Comparison of ENCODE assay signal across 20 cellular contexts in genomic region chr6:41273699-41274098, GRCh38. TPM values are rescaled to one million over a fixed set of nuclear protein-coding genes. Genes with fewer than 3 reads are reported as not detected.
DNase-seq lines count a peak whose midpoint lies in the region.
"Had no signal": no experiment of that assay in that cellular context is flagged by ENCODE, and none has a peak within 500 bp of the region (broad histone marks: within the 10 kb centered on the region; RNA-seq: fewer than 3 reads in every experiment).

No MANE protein-coding gene starts in this region.

- H3K9me3 Mint-ChIP-seq in activated T-helper 1 cell treated with anti-CD3 and anti-CD28 coated beads, Interleukin-12 subunit alpha, Interleukin-12 subunit beta, Interleukin-2, Interleukin-4 antibody, amounts not matched to agents 30 ng/mL and 10 ng/mL and 1 ng/mL, durations not matched to agents 14 hours and 24 hours and 36 hours: no peaks in the 10 kb centered on the region
- H3K9me3 Mint-ChIP-seq: CD4-positive, alpha-beta T cell; IgD-negative memory B cell had no signal

- intact Hi-C loops in activated T-helper 1 cell treated with anti-CD3 and anti-CD28 coated beads, Interleukin-12 subunit alpha, Interleukin-12 subunit beta, Interleukin-2, Interleukin-4 antibody, amounts not matched to agents 30 ng/mL and 10 ng/mL and 1 ng/mL, durations not matched to agents 14 hours and 24 hours and 36 hours (cut with micrococcal nuclease): no loop called here

- no peak overlapping the region for H3K27ac Mint-ChIP-seq in activated T-helper 1 cell treated with anti-CD3 and anti-CD28 coated beads, Interleukin-12 subunit alpha, Interleukin-12 subunit beta, Interleukin-2, Interleukin-4 antibody, amounts not matched to agents 30 ng/mL and 10 ng/mL and 1 ng/mL, durations not matched to agents 14 hours and 24 hours and 36 hours
- H3K27ac Mint-ChIP-seq: CD4-positive, alpha-beta T cell had no signal

- no peaks in the 10 kb centered on the region for H3K9me3 ChIP-seq in BLaER1 treated with 17β-estradiol and CSF1 and Interleukin-3, amounts not matched to agents 10 nM and 100 nM (replicated peaks in 1 of 11)

- H3K9ac ChIP-seq in BLaER1 treated with 17β-estradiol and CSF1 and Interleukin-3, amounts not matched to agents 10 nM and 100 nM: peak overlapping the region in 1 of 11 experiments; percentile 35; a peak in 1 of 22 replicates

- peaks cover 1% of the 10 kb centered on the region for H3K36me3 Mint-ChIP-seq in activated T-helper 1 cell treated with anti-CD3 and anti-CD28 coated beads, Interleukin-12 subunit alpha, Interleukin-12 subunit beta, Interleukin-2, Interleukin-4 antibody, amounts not matched to agents 30 ng/mL and 10 ng/mL and 1 ng/mL, durations not matched to agents 14 hours and 24 hours and 36 hours (ENCODE audit: low read depth)
- H3K36me3 Mint-ChIP-seq: IgD-negative memory B cell had no signal

- peak overlapping the region in 6 of 11 experiments; percentile 23 to 89 (median 84); a peak in 9 of 22 replicates for H3K4me2 ChIP-seq in BLaER1 treated with 17β-estradiol and CSF1 and Interleukin-3, amounts not matched to agents 10 nM and 100 nM

- H3K27me3 Mint-ChIP-seq in activated T-helper 1 cell treated with anti-CD3 and anti-CD28 coated beads, Interleukin-12 subunit alpha, Interleukin-12 subunit beta, Interleukin-2, Interleukin-4 antibody, amounts not matched to agents 30 ng/mL and 10 ng/mL and 1 ng/mL, durations not matched to agents 14 hours and 24 hours and 36 hours (ENCODE audit: insufficient read depth): peaks cover 10% of the 10 kb centered on the region
- H3K27me3 Mint-ChIP-seq: CD4-positive, alpha-beta T cell; IgD-negative memory B cell had no signal

- H3K4me3 ChIP-seq in BLaER1 treated with 17β-estradiol and CSF1 and Interleukin-3, amounts not matched to agents 10 nM and 100 nM: no peak overlapping the region
- H3K4me3 ChIP-seq: SK-N-MC had no signal

- no peak overlapping the region for H3K4me3 Mint-ChIP-seq in activated T-helper 1 cell treated with anti-CD3 and anti-CD28 coated beads, Interleukin-12 subunit alpha, Interleukin-12 subunit beta, Interleukin-2, Interleukin-4 antibody, amounts not matched to agents 30 ng/mL and 10 ng/mL and 1 ng/mL, durations not matched to agents 14 hours and 24 hours and 36 hours
- H3K4me3 Mint-ChIP-seq: CD4-positive, alpha-beta T cell; IgD-negative memory B cell had no signal

- H3K27me3 ChIP-seq in BLaER1 treated with 17β-estradiol and CSF1 and Interleukin-3, amounts not matched to agents 10 nM and 100 nM: no peaks in the 10 kb centered on the region

- H3K4me1 Mint-ChIP-seq in activated T-helper 1 cell treated with anti-CD3 and anti-CD28 coated beads, Interleukin-12 subunit alpha, Interleukin-12 subunit beta, Interleukin-2, Interleukin-4 antibody, amounts not matched to agents 30 ng/mL and 10 ng/mL and 1 ng/mL, durations not matched to agents 14 hours and 24 hours and 36 hours (ENCODE audit: low read depth): peaks cover 11% of the 10 kb centered on the region

- H4K20me1 ChIP-seq in BLaER1 treated with 17β-estradiol and CSF1 and Interleukin-3, amounts not matched to agents 10 nM and 100 nM: no peaks in the 10 kb centered on the region; a peak in 1 of 22 replicates

- H3K27ac ChIP-seq in BLaER1 treated with 17β-estradiol and CSF1 and Interleukin-3, amounts not matched to agents 10 nM and 100 nM: peak overlapping the region in 4 of 11 experiments; percentile 37 to 73 (median 62); a peak in 8 of 22 replicates
- H3K27ac ChIP-seq: SK-N-MC had no signal

- peak; percentile 82 for DNase-seq in DMS79 treated with DMSO at 0.1 percent for 48 hours (lab: John Stamatoyannopoulos, UW)
- peak; percentile 46 for DNase-seq in NCI-H510A (lab: John Stamatoyannopoulos, UW)
- peak; percentile 39 for DNase-seq in iPS-NIHi7 (ENCODE audit: extremely low spot score)
- no peak for DNase-seq in amygdala (lab: John Stamatoyannopoulos, UW)
- DNase-seq in hepatic stellate cell (ENCODE audit: low spot score): no peak
- no peak for DNase-seq in activated T-helper 1 cell treated with anti-CD3 and anti-CD28 coated beads, Interleukin-12 subunit alpha, Interleukin-12 subunit beta, Interleukin-2, Interleukin-4 antibody, amounts not matched to agents 30 ng/mL and 10 ng/mL and 1 ng/mL, durations not matched to agents 14 hours and 24 hours and 36 hours (ENCODE audit: low spot score)
- DNase-seq: ACHN; CD4-positive, alpha-beta T cell; DMS53; Kasumi-1; MM.1S; NCI-H1092 treated with DMSO at 0.1 percent for 48 hours; NCI-H1694 treated with DMSO at 0.1 percent for 48 hours; NCI-H345; NCI-H69; Right ventricle myocardium superior had no signal

- peaks cover 11 to 97% (median 71%) of the 10 kb centered on the region in 10 experiments for H3K4me1 ChIP-seq in BLaER1 treated with 17β-estradiol and CSF1 and Interleukin-3, amounts not matched to agents 10 nM and 100 nM

- peaks cover 0 to 16% (median 0%) of the 10 kb centered on the region in 11 experiments; a peak in 4 of 22 replicates for H3K36me3 ChIP-seq in BLaER1 treated with 17β-estradiol and CSF1 and Interleukin-3, amounts not matched to agents 10 nM and 100 nM

RNA-seq across cellular contexts. Expression of gene TREM1, which starts 12.8 kb away (rescaled TPM):
- not detected in 2 replicates for total RNA-seq in activated T-helper 1 cell treated with anti-CD3 and anti-CD28 coated beads, Interleukin-12 subunit alpha, Interleukin-12 subunit beta, Interleukin-2, Interleukin-4 antibody, amounts not matched to agents 30 ng/mL and 10 ng/mL and 1 ng/mL, durations not matched to agents 14 hours and 24 hours and 36 hours
- total RNA-seq: G401 had no signal

RNA-seq across cellular contexts. Expression of gene TREML4, which starts 45.5 kb away (rescaled TPM):
- total RNA-seq in activated T-helper 1 cell treated with anti-CD3 and anti-CD28 coated beads, Interleukin-12 subunit alpha, Interleukin-12 subunit beta, Interleukin-2, Interleukin-4 antibody, amounts not matched to agents 30 ng/mL and 10 ng/mL and 1 ng/mL, durations not matched to agents 14 hours and 24 hours and 36 hours: not detected in 2 replicates
- total RNA-seq: CD4-positive, alpha-beta T cell; G401; Right ventricle myocardium superior had no signal

Comparison
In these comparisons a context has a peak if more than half of its experiments do, and no peak if none do; other contexts are left out.
1. DNase-seq: peak in DMS79 treated with DMSO at 0.1 percent for 48 hours (single experiment), NCI-H510A (single experiment) and iPS-NIHi7 (single experiment); none in amygdala (0 of 56), hepatic stellate cell (single experiment) and activated T-helper 1 cell treated with anti-CD3 and anti-CD28 coated beads, Interleukin-12 subunit alpha, Interleukin-12 subunit beta, Interleukin-2, Interleukin-4 antibody, amounts not matched to agents 30 ng/mL and 10 ng/mL and 1 ng/mL, durations not matched to agents 14 hours and 24 hours and 36 hours (single experiment).